In the genomic region with DNA sequence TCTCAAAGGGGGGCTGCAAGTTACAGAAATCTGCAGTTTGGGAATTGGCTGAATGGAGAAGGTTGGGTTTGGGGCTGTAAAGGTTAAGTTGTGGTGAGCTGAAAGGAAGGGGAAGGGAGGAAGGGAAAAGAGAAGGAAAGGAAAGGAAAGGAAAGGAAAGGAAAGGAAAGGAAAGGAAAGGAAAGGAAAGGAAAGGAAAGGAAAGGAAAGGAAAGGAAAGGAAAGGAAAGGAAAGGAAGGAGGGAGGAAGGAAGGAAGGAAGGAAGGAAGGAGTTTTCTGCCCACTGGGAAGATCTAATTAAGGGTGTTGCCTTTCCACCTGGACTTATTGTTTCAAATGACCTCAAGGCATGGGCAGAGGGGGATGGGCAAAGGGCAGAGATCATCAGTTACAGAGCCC, we compare ENCODE assay signal across 2 cellular contexts. TPM values are rescaled to one million over a fixed set of nuclear protein-coding genes. Genes with fewer than 3 reads are reported as not detected.
"Had no signal": no experiment of that assay in that cellular context is flagged by ENCODE, and none has a peak within 500 bp of the region (broad histone marks: within the 10 kb centered on the region; RNA-seq: fewer than 3 reads in every experiment).

No MANE protein-coding gene starts in this region.

RNA-seq across cellular contexts. Expression of a gene that starts 16.2 kb away (rescaled TPM):
- total RNA-seq: HepG2, IMR-90 had no signal
- polyA plus RNA-seq: IMR-90 had no signal
